Comparison of ENCODE assay signal across 14 cellular contexts in genomic region chr4:1590244-1590643, GRCh38.
"Had no signal": no experiment of that assay in that cellular context is flagged by ENCODE, and none has a peak within 500 bp of the region (broad histone marks: within the 10 kb centered on the region; RNA-seq: fewer than 3 reads in every experiment).

No MANE protein-coding gene starts in this region.

- H3K4me1 Mint-ChIP-seq: activated naive CD4-positive, alpha-beta T cell treated with anti-CD3 and anti-CD28 coated beads, Interleukin-2, amount 10 ng/mL, durations not matched to agents 7 days and 5 days; stimulated activated memory B cell treated with anti-CD40 and anti-IgM and Interleukin-4, amounts not matched to agents 10 μg/mL and 1 μg/mL and 100 μg/mL, for 72 hours had no signal

- H3K36me3 Mint-ChIP-seq: activated naive CD4-positive, alpha-beta T cell treated with anti-CD3 and anti-CD28 coated beads, Interleukin-2, amount 10 ng/mL, durations not matched to agents 7 days and 5 days; neural progenitor cell had no signal

- H3K27me3 ChIP-seq: cardiac muscle cell, neural progenitor cell, ovary had no signal

- H3K4me3 ChIP-seq: ascending aorta, cardiac muscle cell, esophagus muscularis mucosa, lung, neural progenitor cell, ovary had no signal

- DNase-seq: activated CD4-positive, alpha-beta T cell treated with anti-CD3 and anti-CD28 coated beads for 1 hour; activated CD4-positive, alpha-beta T cell treated with anti-CD3 and anti-CD28 coated beads, Interleukin-2, amount 50 U/mL, for 48 hours; activated naive CD4-positive, alpha-beta T cell treated with anti-CD3 and anti-CD28 coated beads, Interleukin-2, amount 10 ng/mL, durations not matched to agents 7 days and 5 days; midbrain had no signal

- H3K27ac ChIP-seq: ascending aorta, cardiac muscle cell, esophagus muscularis mucosa, neural progenitor cell, ovary had no signal

- H3K4me1 ChIP-seq: ascending aorta, esophagus muscularis mucosa, neural progenitor cell had no signal

- H3K9ac ChIP-seq: neural progenitor cell had no signal

- H3K4me3 Mint-ChIP-seq: activated naive CD4-positive, alpha-beta T cell treated with anti-CD3 and anti-CD28 coated beads, Interleukin-2, amount 10 ng/mL, durations not matched to agents 7 days and 5 days; neural progenitor cell; stimulated activated memory B cell treated with anti-CD40 and anti-IgM and Interleukin-4, amounts not matched to agents 10 μg/mL and 1 μg/mL and 100 μg/mL, for 72 hours had no signal

- H3K36me3 ChIP-seq: ascending aorta, cardiac muscle cell, esophagus muscularis mucosa, neural progenitor cell, ovary had no signal

- H2AFZ ChIP-seq: neural progenitor cell had no signal

- FAIRE-seq: urothelium cell line had no signal

- H3K4me2 ChIP-seq: neural progenitor cell had no signal

- H3K27ac Mint-ChIP-seq: activated naive CD4-positive, alpha-beta T cell treated with anti-CD3 and anti-CD28 coated beads, Interleukin-2, amount 10 ng/mL, durations not matched to agents 7 days and 5 days; activated T-helper 2 cell treated with anti-CD3 and anti-CD28 coated beads, Interferon-gamma antibody, Interleukin-2, Interleukin-4, amounts not matched to agents 10 μg/mL and 5 μg/mL and 100 μg/mL, durations not matched to agents 14 hours and 24 hours and 36 hours; neural progenitor cell; stimulated activated memory B cell treated with anti-CD40 and anti-IgM and Interleukin-4, amounts not matched to agents 10 μg/mL and 1 μg/mL and 100 μg/mL, for 72 hours had no signal

- ATAC-seq: sciatic nerve; stimulated activated memory B cell treated with anti-CD40 and anti-IgM and Interleukin-4, amounts not matched to agents 10 μg/mL and 1 μg/mL and 100 μg/mL, for 72 hours had no signal
